Comparison of ENCODE assay signal across 14 cellular contexts in the genomic region with DNA sequence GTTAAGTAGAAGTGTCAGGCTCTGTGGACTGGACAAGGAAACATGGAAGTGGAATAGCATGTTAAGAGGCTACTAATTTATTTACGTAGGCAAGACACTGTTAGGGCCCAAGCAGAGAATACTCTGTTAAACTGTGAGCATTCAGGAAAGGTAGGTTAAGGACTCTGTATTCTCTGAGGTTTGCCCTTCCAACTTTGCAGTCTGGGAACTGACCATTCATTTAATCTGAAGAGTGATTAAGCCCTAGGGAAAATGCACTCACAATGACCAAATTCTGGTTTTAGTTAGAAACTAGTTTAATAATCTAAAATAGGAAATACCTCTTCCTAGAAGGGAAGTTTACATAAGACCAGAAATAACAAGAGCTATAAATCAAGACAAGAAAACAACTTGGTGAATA.
A peak's percentile ranks its signal among the peaks of the same experiment; 100 is the strongest.
DNase-seq lines count a peak whose midpoint lies in the region; ATAC-seq, FAIRE-seq and TF ChIP-seq lines count a peak whose summit lies in the region.
"Had no signal": no experiment of that assay in that cellular context is flagged by ENCODE, and none has a peak within 500 bp of the region (broad histone marks: within the 10 kb centered on the region; RNA-seq: fewer than 3 reads in every experiment).

No MANE protein-coding gene starts in this region.

- H3K27me3 Mint-ChIP-seq in astrocyte (ENCODE audit: low read depth, unreplicated experiment), result no peaks in the 10 kb centered on the region

- H3K4me3 ChIP-seq in astrocyte (ENCODE audit: insufficient read depth, low read depth, low read length) (no peak overlapping the region), fibroblast of mammary gland (ENCODE audit: control insufficient read depth, low read depth, low read length) (no peak overlapping the region), neural cell (ENCODE audit: low read length) (no peak overlapping the region), tibial nerve (no peak overlapping the region)
- H3K4me3 ChIP-seq: A549 had no signal

- no peak overlapping the region for H2AFZ ChIP-seq in astrocyte (ENCODE audit: low read depth, low read length)
- H2AFZ ChIP-seq in neural cell (ENCODE audit: low read depth, low read length), result no peak overlapping the region

- H3K27me3 ChIP-seq in astrocyte (ENCODE audit: insufficient read depth, low read length) (no peaks in the 10 kb centered on the region), neural cell (ENCODE audit: insufficient read depth, low read depth, low read length) (no peaks in the 10 kb centered on the region), tibial nerve (no peaks in the 10 kb centered on the region)
- H3K27me3 ChIP-seq: BE2C had no signal

- no peak overlapping the region for H3K9ac ChIP-seq in astrocyte (ENCODE audit: low read length)
- no peak overlapping the region for H3K9ac ChIP-seq in neural cell (ENCODE audit: low read length)

- in situ Hi-C loops in GM13976 (cut with MboI; ENCODE audit: low sequenced_read_pairs, unreplicated experiment), result no loop called here

- no peak overlapping the region for H3K4me3 Mint-ChIP-seq in astrocyte (ENCODE audit: unreplicated experiment)
- H3K4me3 Mint-ChIP-seq: HFFc6 had no signal

- no peak overlapping the region for H3K4me2 ChIP-seq in astrocyte (ENCODE audit: low read length)
- no peak overlapping the region for H3K4me2 ChIP-seq in neural cell (ENCODE audit: low read length)
- H3K4me2 ChIP-seq: A549 had no signal

- peak; percentile 6 for DNase-seq in astrocyte (ENCODE audit: low read depth)
- DNase-seq in fibroblast of mammary gland (ENCODE audit: low read depth), result peak; percentile 31
- no peak for DNase-seq in stimulated activated CD4-positive, alpha-beta T cell treated with anti-CD3 and anti-CD28 coated beads, Interleukin-2, amount 100 ng/mL, for 48 hours
- no peak for DNase-seq in tibial nerve (ENCODE audit: low spot score in 2 of 2)
- DNase-seq in GM13976 (ENCODE audit: low spot score), result no peak
- DNase-seq: BE2C, DMS53, HCEC 1CT, HFFc6 had no signal

- H3K36me3 Mint-ChIP-seq in astrocyte (ENCODE audit: low read depth, unreplicated experiment), result no peaks in the 10 kb centered on the region

- no peak for FAIRE-seq in astrocyte (lab: Jason Lieb, UNC)
- FAIRE-seq: A549, GM18507 had no signal

- no peaks in the 10 kb centered on the region for H3F3A ChIP-seq in neural cell (ENCODE audit: insufficient read depth, low read length, poor library complexity, severe bottlenecking)

- H3K9me3 ChIP-seq in astrocyte (ENCODE audit: insufficient read depth, low read depth, low read length) (no peaks in the 10 kb centered on the region), neural cell (ENCODE audit: low read length) (no peaks in the 10 kb centered on the region), tibial nerve (peaks cover 0 to 6% (median 0%) of the 10 kb centered on the region in 4 donors)
- H3K9me3 ChIP-seq: A549, BE2C had no signal

- H3K79me2 ChIP-seq in astrocyte (ENCODE audit: insufficient read depth, low read length), result no peaks in the 10 kb centered on the region
- H3K79me2 ChIP-seq in neural cell (replicated peaks; ENCODE audit: insufficient read depth, low read length), result no peaks in the 10 kb centered on the region

- no peak for TF ChIP-seq EP300 in neural cell (conservative IDR thresholded peaks at IDR 0.05; ENCODE audit: poor library complexity, severe bottlenecking)
- TF ChIP-seq EP300 in tibial nerve (IDR thresholded peaks at IDR 0.05), result no peak

- TF ChIP-seq RAD21 in neural cell (conservative IDR thresholded peaks at IDR 0.05), result no peak

- H4K20me1 ChIP-seq in astrocyte (ENCODE audit: insufficient read depth, low read length), result no peaks in the 10 kb centered on the region
- H4K20me1 ChIP-seq in neural cell (ENCODE audit: insufficient read depth), result no peaks in the 10 kb centered on the region

- TF ChIP-seq CTCF in astrocyte (IDR thresholded peaks at IDR 0.05; ENCODE audit: insufficient read depth, low read depth, low read length) (no peak), fibroblast of mammary gland (conservative IDR thresholded peaks at IDR 0.05; ENCODE audit: control insufficient read depth, insufficient read depth, low read depth, low read length) (no peak), neural cell (IDR thresholded peaks at IDR 0.05; ENCODE audit: poor library complexity, severe bottlenecking) (no peak), tibial nerve (IDR thresholded peaks at IDR 0.05) (no peak), GM13976 (IDR thresholded peaks at IDR 0.05; ENCODE audit: borderline replicate concordance, control extremely low read depth, extremely low read depth, insufficient read depth, missing control alignments) (no peak)

- H3K9me2 ChIP-seq in neural cell (ENCODE audit: insufficient read depth, low read length), result no peaks in the 10 kb centered on the region

- no peaks in the 10 kb centered on the region for H3K36me3 ChIP-seq in astrocyte (ENCODE audit: insufficient read depth, low read length)
- H3K36me3 ChIP-seq in neural cell (ENCODE audit: insufficient read depth, low read length), result no peaks in the 10 kb centered on the region
- no peaks in the 10 kb centered on the region for H3K36me3 ChIP-seq in tibial nerve
- H3K36me3 ChIP-seq: BE2C had no signal

- TF ChIP-seq POLR2A in tibial nerve (IDR thresholded peaks at IDR 0.05), result no peak

- 80 to 89% methylated on average over 1 of the region's 1 CpG for WGBS in tibial nerve, 2 donors

- H3K4me1 ChIP-seq in astrocyte (ENCODE audit: insufficient read depth, low read length) (no peaks in the 10 kb centered on the region), tibial nerve (no peaks in the 10 kb centered on the region)
- H3K4me1 ChIP-seq: A549 had no signal

- no peak overlapping the region for H3K27ac Mint-ChIP-seq in astrocyte (ENCODE audit: unreplicated experiment)
- H3K27ac Mint-ChIP-seq: HFFc6 had no signal

- no peaks in the 10 kb centered on the region for H3K9me3 Mint-ChIP-seq in astrocyte (ENCODE audit: unreplicated experiment)
- H3K9me3 Mint-ChIP-seq: HFFc6 had no signal

- H3K27ac ChIP-seq in astrocyte (ENCODE audit: low read depth, low read length) (no peak overlapping the region), neural cell (ENCODE audit: low read length) (peak overlapping the region; percentile 75), tibial nerve (no peak overlapping the region)
- H3K27ac ChIP-seq: A549, HL-60 had no signal

- peaks cover 7% of the 10 kb centered on the region for H3K4me1 Mint-ChIP-seq in astrocyte (ENCODE audit: low read depth, unreplicated experiment)

- no peak for ATAC-seq in HG03039 (IDR thresholded peaks at IDR 0.05; ENCODE audit: unreplicated experiment)
- ATAC-seq: A549 had no signal

TF ChIP-seq in neural cell, 6 proteins besides CTCF, POLR2A, EP300 and RAD21:
- TF ChIP-seq TAF1 (IDR thresholded peaks at IDR 0.05; ENCODE audit: low read depth) (no peak), MXI1 (conservative IDR thresholded peaks at IDR 0.05; ENCODE audit: poor library complexity, severe bottlenecking) (no peak), POLR2AphosphoS5 (IDR thresholded peaks at IDR 0.05) (no peak), SMC3 (conservative IDR thresholded peaks at IDR 0.05; ENCODE audit: poor library complexity) (no peak), EZH2 (IDR thresholded peaks at IDR 0.05; ENCODE audit: borderline replicate concordance, insufficient read depth, low read length, poor library complexity, severe bottlenecking) (no peak)
- TF ChIP-seq, protein P1, sequence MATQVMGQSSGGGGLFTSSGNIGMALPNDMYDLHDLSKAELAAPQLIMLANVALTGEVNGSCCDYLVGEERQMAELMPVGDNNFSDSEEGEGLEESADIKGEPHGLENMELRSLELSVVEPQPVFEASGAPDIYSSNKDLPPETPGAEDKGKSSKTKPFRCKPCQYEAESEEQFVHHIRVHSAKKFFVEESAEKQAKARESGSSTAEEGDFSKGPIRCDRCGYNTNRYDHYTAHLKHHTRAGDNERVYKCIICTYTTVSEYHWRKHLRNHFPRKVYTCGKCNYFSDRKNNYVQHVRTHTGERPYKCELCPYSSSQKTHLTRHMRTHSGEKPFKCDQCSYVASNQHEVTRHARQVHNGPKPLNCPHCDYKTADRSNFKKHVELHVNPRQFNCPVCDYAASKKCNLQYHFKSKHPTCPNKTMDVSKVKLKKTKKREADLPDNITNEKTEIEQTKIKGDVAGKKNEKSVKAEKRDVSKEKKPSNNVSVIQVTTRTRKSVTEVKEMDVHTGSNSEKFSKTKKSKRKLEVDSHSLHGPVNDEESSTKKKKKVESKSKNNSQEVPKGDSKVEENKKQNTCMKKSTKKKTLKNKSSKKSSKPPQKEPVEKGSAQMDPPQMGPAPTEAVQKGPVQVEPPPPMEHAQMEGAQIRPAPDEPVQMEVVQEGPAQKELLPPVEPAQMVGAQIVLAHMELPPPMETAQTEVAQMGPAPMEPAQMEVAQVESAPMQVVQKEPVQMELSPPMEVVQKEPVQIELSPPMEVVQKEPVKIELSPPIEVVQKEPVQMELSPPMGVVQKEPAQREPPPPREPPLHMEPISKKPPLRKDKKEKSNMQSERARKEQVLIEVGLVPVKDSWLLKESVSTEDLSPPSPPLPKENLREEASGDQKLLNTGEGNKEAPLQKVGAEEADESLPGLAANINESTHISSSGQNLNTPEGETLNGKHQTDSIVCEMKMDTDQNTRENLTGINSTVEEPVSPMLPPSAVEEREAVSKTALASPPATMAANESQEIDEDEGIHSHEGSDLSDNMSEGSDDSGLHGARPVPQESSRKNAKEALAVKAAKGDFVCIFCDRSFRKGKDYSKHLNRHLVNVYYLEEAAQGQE (IDR thresholded peaks at IDR 0.05; ENCODE audit: borderline replicate concordance), result no peak
TF ChIP-seq in neural cell: peak in this region for 0.

Comparison
In these comparisons a context has a peak if more than half of its experiments do, and no peak if none do; other contexts are left out.
1. DNase-seq: peak in astrocyte (single experiment) and fibroblast of mammary gland (single experiment); none in stimulated activated CD4-positive, alpha-beta T cell treated with anti-CD3 and anti-CD28 coated beads, Interleukin-2, amount 100 ng/mL, for 48 hours (0 of 2), tibial nerve (0 of 2) and GM13976 (single experiment).